ENCODE assay signal across 32 cellular contexts in the genomic region with DNA sequence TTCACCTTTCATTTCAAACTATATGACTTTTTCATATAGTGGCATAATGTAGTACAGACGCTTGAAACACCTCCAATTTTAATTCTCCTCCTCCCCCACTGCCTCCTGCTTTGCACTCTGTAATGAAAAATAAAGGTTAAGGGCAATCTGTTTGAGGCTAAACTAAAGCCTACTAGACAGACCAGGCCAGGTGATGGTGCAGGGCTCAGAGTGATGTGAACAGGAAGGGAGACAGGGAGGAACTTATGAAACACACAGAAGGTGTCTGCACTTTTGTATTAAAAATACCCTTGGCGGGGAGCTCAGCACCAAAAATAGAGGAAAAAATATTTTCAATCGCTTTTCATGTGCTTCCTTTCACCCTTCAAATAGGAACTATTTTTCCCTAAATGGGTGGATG.
"Had no signal": no experiment of that assay in that cellular context is flagged by ENCODE, and none has a peak within 500 bp of the region (broad histone marks: within the 10 kb centered on the region; RNA-seq: fewer than 3 reads in every experiment).

No MANE protein-coding gene starts in this region.

- H3K36me3 Mint-ChIP-seq: activated CD4-positive, alpha-beta memory T cell treated with anti-CD3 and anti-CD28 coated beads for 36 hours; activated CD8-positive, alpha-beta memory T cell treated with anti-CD3 and anti-CD28 coated beads, Interleukin-2, amount 10 ng/mL, durations not matched to agents 7 days and 5 days; activated naive CD4-positive, alpha-beta T cell treated with anti-CD3 and anti-CD28 coated beads, Interleukin-2, amount 50 U/mL, for 24 hours; activated naive CD8-positive, alpha-beta T cell treated with anti-CD3 and anti-CD28 coated beads for 36 hours had no signal

- H3K4me1 Mint-ChIP-seq: activated CD4-positive, alpha-beta T cell treated with anti-CD3 and anti-CD28 coated beads for 36 hours; activated CD4-positive, alpha-beta T cell treated with anti-CD3 and anti-CD28 coated beads, Interleukin-2, amount 10 ng/mL, durations not matched to agents 24 days and 14 days; activated CD8-positive, alpha-beta memory T cell treated with anti-CD3 and anti-CD28 coated beads, Interleukin-2, amount 10 ng/mL, durations not matched to agents 7 days and 5 days; activated naive CD4-positive, alpha-beta T cell treated with anti-CD3 and anti-CD28 coated beads, Interleukin-2, amount 50 U/mL, for 24 hours; activated naive CD8-positive, alpha-beta T cell treated with anti-CD3 and anti-CD28 coated beads, Interleukin-2, amount 50 U/mL, for 24 hours had no signal

- H3K36me3 ChIP-seq: adrenal gland, esophagus muscularis mucosa, gastroesophageal sphincter, heart right ventricle had no signal

- H3K4me3 ChIP-seq: adrenal gland, body of pancreas, esophagus muscularis mucosa, gastroesophageal sphincter, heart right ventricle had no signal

- H3K27me3 Mint-ChIP-seq: activated CD4-positive, alpha-beta T cell treated with anti-CD3 and anti-CD28 coated beads for 36 hours; activated CD8-positive, alpha-beta memory T cell treated with anti-CD3 and anti-CD28 coated beads, Interleukin-2, amount 10 ng/mL, durations not matched to agents 7 days and 5 days had no signal

- H3K4me1 ChIP-seq: adrenal gland, body of pancreas, esophagus muscularis mucosa, foreskin keratinocyte, gastroesophageal sphincter, heart right ventricle had no signal

- H3K27ac Mint-ChIP-seq: activated CD4-positive, alpha-beta memory T cell treated with anti-CD3 and anti-CD28 coated beads for 36 hours; activated CD4-positive, alpha-beta T cell treated with anti-CD3 and anti-CD28 coated beads for 36 hours; activated CD4-positive, alpha-beta T cell treated with anti-CD3 and anti-CD28 coated beads, Interleukin-2, amount 10 ng/mL, durations not matched to agents 24 days and 14 days; activated CD8-positive, alpha-beta memory T cell treated with anti-CD3 and anti-CD28 coated beads, Interleukin-2, amount 10 ng/mL, durations not matched to agents 7 days and 5 days; activated CD8-positive, alpha-beta T cell treated with anti-CD3 and anti-CD28 coated beads, Interleukin-2, amount 10 ng/mL, durations not matched to agents 7 days and 5 days; activated naive CD4-positive, alpha-beta T cell treated with anti-CD3 and anti-CD28 coated beads for 36 hours; activated naive CD4-positive, alpha-beta T cell treated with anti-CD3 and anti-CD28 coated beads, Interleukin-2, amount 50 U/mL, for 24 hours; activated naive CD8-positive, alpha-beta T cell treated with anti-CD3 and anti-CD28 coated beads for 36 hours; activated naive CD8-positive, alpha-beta T cell treated with anti-CD3 and anti-CD28 coated beads, Interleukin-2, amount 50 U/mL, for 24 hours; activated T-helper 1 cell treated with anti-CD3 and anti-CD28 coated beads, Interleukin-12 subunit alpha, Interleukin-12 subunit beta, Interleukin-2, Interleukin-4 antibody, amounts not matched to agents 30 ng/mL and 10 ng/mL and 1 ng/mL, durations not matched to agents 14 hours and 24 hours and 36 hours; activated T-helper 2 cell treated with anti-CD3 and anti-CD28 coated beads, Interferon-gamma antibody, Interleukin-2, Interleukin-4, amounts not matched to agents 10 μg/mL and 5 μg/mL and 100 μg/mL, durations not matched to agents 14 hours and 24 hours and 36 hours; effector memory CD8-positive, alpha-beta T cell had no signal

- H3K4me3 Mint-ChIP-seq: activated CD4-positive, alpha-beta memory T cell treated with anti-CD3 and anti-CD28 coated beads for 36 hours; activated CD4-positive, alpha-beta T cell treated with anti-CD3 and anti-CD28 coated beads for 36 hours; activated CD4-positive, alpha-beta T cell treated with anti-CD3 and anti-CD28 coated beads, Interleukin-2, amount 10 ng/mL, durations not matched to agents 24 days and 14 days; activated CD8-positive, alpha-beta memory T cell treated with anti-CD3 and anti-CD28 coated beads, Interleukin-2, amount 10 ng/mL, durations not matched to agents 7 days and 5 days; activated CD8-positive, alpha-beta T cell treated with anti-CD3 and anti-CD28 coated beads, Interleukin-2, amount 10 ng/mL, durations not matched to agents 7 days and 5 days; activated naive CD4-positive, alpha-beta T cell treated with anti-CD3 and anti-CD28 coated beads for 36 hours; activated naive CD4-positive, alpha-beta T cell treated with anti-CD3 and anti-CD28 coated beads, Interleukin-2, amount 50 U/mL, for 24 hours; activated naive CD8-positive, alpha-beta T cell treated with anti-CD3 and anti-CD28 coated beads for 36 hours; activated naive CD8-positive, alpha-beta T cell treated with anti-CD3 and anti-CD28 coated beads, Interleukin-2, amount 50 U/mL, for 24 hours; activated T-helper 1 cell treated with anti-CD3 and anti-CD28 coated beads, Interleukin-12 subunit alpha, Interleukin-12 subunit beta, Interleukin-2, Interleukin-4 antibody, amounts not matched to agents 30 ng/mL and 10 ng/mL and 1 ng/mL, durations not matched to agents 14 hours and 24 hours and 36 hours; effector memory CD8-positive, alpha-beta T cell had no signal

- H3K27me3 ChIP-seq: adrenal gland, body of pancreas, esophagus muscularis mucosa, foreskin keratinocyte, gastroesophageal sphincter, heart right ventricle had no signal

- DNase-seq: activated CD4-positive, alpha-beta memory T cell treated with anti-CD3 and anti-CD28 coated beads for 36 hours; activated CD4-positive, alpha-beta T cell treated with anti-CD3 and anti-CD28 coated beads for 36 hours; activated CD4-positive, alpha-beta T cell treated with anti-CD3 and anti-CD28 coated beads, Interleukin-2, amount 10 ng/mL, durations not matched to agents 24 days and 14 days; activated CD4-positive, CD25-positive, alpha-beta regulatory T cell; activated CD4-positive, CD25-positive, alpha-beta regulatory T cell treated with anti-CD3 and anti-CD28 coated beads, Interleukin-2, amount 50 U/mL, for 72 hours; activated CD8-positive, alpha-beta memory T cell treated with anti-CD3 and anti-CD28 coated beads, Interleukin-2, amount 10 ng/mL, durations not matched to agents 7 days and 5 days; activated CD8-positive, alpha-beta memory T cell treated with anti-CD3 and anti-CD28 coated beads, Interleukin-2, amount 50 U/mL, for 4 hours; activated CD8-positive, alpha-beta T cell treated with anti-CD3 and anti-CD28 coated beads, Interleukin-2, amount 10 ng/mL, durations not matched to agents 7 days and 5 days; activated effector memory CD4-positive, alpha-beta T cell treated with anti-CD3 and anti-CD28 coated beads, Interleukin-2, amount 50 U/mL, for 16 hours; activated naive CD4-positive, alpha-beta T cell treated with anti-CD3 and anti-CD28 coated beads for 36 hours; activated naive CD8-positive, alpha-beta T cell treated with anti-CD3 and anti-CD28 coated beads for 36 hours; activated naive CD8-positive, alpha-beta T cell treated with anti-CD3 and anti-CD28 coated beads, Interleukin-2, amount 50 U/mL, for 24 hours; activated T-cell treated with anti-CD3 and anti-CD28 coated beads, Interleukin-2, amount 50 U/mL, for 1 hour; activated T-cell treated with anti-CD3 and anti-CD28 coated beads, Interleukin-2, amount 50 U/mL, for 48 hours; adrenal gland; amygdala; aorta; body of pancreas; caudate nucleus; cortex of kidney; dermis blood vessel endothelial cell; effector CD4-positive, alpha-beta T cell; effector memory CD8-positive, alpha-beta T cell; erythroblast; foreskin keratinocyte; heart right ventricle; T-helper 2 cell had no signal

- H3K27ac ChIP-seq: adrenal gland, body of pancreas, esophagus muscularis mucosa, foreskin keratinocyte, gastroesophageal sphincter, heart right ventricle had no signal

- H3K9me3 ChIP-seq: adrenal gland, body of pancreas, esophagus muscularis mucosa, gastroesophageal sphincter, heart right ventricle had no signal

- H3K9me3 Mint-ChIP-seq: activated CD4-positive, alpha-beta memory T cell treated with anti-CD3 and anti-CD28 coated beads for 36 hours; activated CD4-positive, alpha-beta T cell treated with anti-CD3 and anti-CD28 coated beads, Interleukin-2, amount 10 ng/mL, durations not matched to agents 24 days and 14 days; activated naive CD4-positive, alpha-beta T cell treated with anti-CD3 and anti-CD28 coated beads for 36 hours; activated naive CD4-positive, alpha-beta T cell treated with anti-CD3 and anti-CD28 coated beads, Interleukin-2, amount 50 U/mL, for 24 hours; activated naive CD8-positive, alpha-beta T cell treated with anti-CD3 and anti-CD28 coated beads for 36 hours; activated naive CD8-positive, alpha-beta T cell treated with anti-CD3 and anti-CD28 coated beads, Interleukin-2, amount 50 U/mL, for 24 hours; activated T-helper 1 cell treated with anti-CD3 and anti-CD28 coated beads, Interleukin-12 subunit alpha, Interleukin-12 subunit beta, Interleukin-2, Interleukin-4 antibody, amounts not matched to agents 30 ng/mL and 10 ng/mL and 1 ng/mL, durations not matched to agents 14 hours and 24 hours and 36 hours; activated T-helper 2 cell treated with anti-CD3 and anti-CD28 coated beads, Interferon-gamma antibody, Interleukin-2, Interleukin-4, amounts not matched to agents 10 μg/mL and 5 μg/mL and 100 μg/mL, durations not matched to agents 14 hours and 24 hours and 36 hours; effector memory CD8-positive, alpha-beta T cell had no signal

- ATAC-seq: activated CD4-positive, alpha-beta T cell treated with anti-CD3 and anti-CD28 coated beads for 36 hours; activated CD8-positive, alpha-beta memory T cell treated with anti-CD3 and anti-CD28 coated beads, Interleukin-2, amount 10 ng/mL, durations not matched to agents 7 days and 5 days; activated CD8-positive, alpha-beta T cell treated with anti-CD3 and anti-CD28 coated beads, Interleukin-2, amount 10 ng/mL, durations not matched to agents 7 days and 5 days; activated naive CD8-positive, alpha-beta T cell treated with anti-CD3 and anti-CD28 coated beads, Interleukin-2, amount 50 U/mL, for 24 hours; body of pancreas; effector memory CD8-positive, alpha-beta T cell; foreskin keratinocyte; gastroesophageal sphincter; heart right ventricle had no signal
